In the genomic region with DNA sequence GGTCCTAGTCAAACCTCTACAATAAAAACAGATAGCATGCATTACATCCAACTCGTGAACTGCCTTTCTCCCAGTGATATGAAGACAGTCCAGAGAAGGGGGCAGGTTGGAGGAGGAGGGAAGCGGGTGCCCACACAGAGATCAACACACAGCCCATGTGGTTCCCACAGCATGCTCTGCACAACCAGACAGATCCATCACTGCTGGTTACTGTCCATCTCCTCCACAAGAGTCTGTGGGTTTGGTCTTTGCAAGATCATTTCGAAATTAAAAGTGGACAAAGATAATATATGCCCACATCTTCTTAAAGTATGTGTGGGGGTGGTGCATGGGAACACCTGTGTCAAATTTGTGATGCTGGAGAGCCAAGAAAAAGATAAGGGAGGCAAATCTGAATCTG, we compare ENCODE assay signal across 22 cellular contexts.
"Had no signal": no experiment of that assay in that cellular context is flagged by ENCODE, and none has a peak within 500 bp of the region (broad histone marks: within the 10 kb centered on the region; RNA-seq: fewer than 3 reads in every experiment).

No MANE protein-coding gene starts in this region.

- DNase-seq: activated CD4-positive, alpha-beta memory T cell treated with anti-CD3 and anti-CD28 coated beads, Interleukin-2, amount 10 ng/mL, durations not matched to agents 7 days and 5 days; activated CD4-positive, alpha-beta T cell treated with anti-CD3 and anti-CD28 coated beads for 1 hour; activated CD4-positive, alpha-beta T cell treated with anti-CD3 and anti-CD28 coated beads for 4 hours; activated CD4-positive, alpha-beta T cell treated with anti-CD3 and anti-CD28 coated beads, Interleukin-2, amount 10 ng/mL, durations not matched to agents 7 days and 5 days; activated CD4-positive, alpha-beta T cell treated with anti-CD3 and anti-CD28 coated beads, Interleukin-2, amount 50 U/mL, for 4 hours; activated effector memory CD4-positive, alpha-beta T cell treated with Interleukin-2 at 50 U/mL for 16 hours; activated gamma-delta T cell treated with Interleukin-2 at 50 U/mL for 16 hours; activated naive CD4-positive, alpha-beta T cell treated with anti-CD3 and anti-CD28 coated beads, Interleukin-2, amount 50 U/mL, for 16 hours; activated naive CD4-positive, alpha-beta T cell treated with Interleukin-2 at 50 U/mL for 16 hours; activated T-cell treated with anti-CD3 and anti-CD28 coated beads, Interleukin-2, amount 50 U/mL, for 4 hours; central memory CD4-positive, alpha-beta T cell; cerebellar nuclear complex; colonic mucosa; effector CD8-positive, alpha-beta T cell; esophagus squamous epithelium; foreskin melanocyte; heart right ventricle; T-helper 2 cell had no signal

- H3K36me3 Mint-ChIP-seq: brain had no signal

- H3K27ac Mint-ChIP-seq: activated CD4-positive, alpha-beta memory T cell treated with anti-CD3 and anti-CD28 coated beads, Interleukin-2, amount 10 ng/mL, durations not matched to agents 7 days and 5 days; activated CD4-positive, alpha-beta T cell treated with anti-CD3 and anti-CD28 coated beads, Interleukin-2, amount 10 ng/mL, durations not matched to agents 7 days and 5 days; activated naive CD8-positive, alpha-beta T cell; activated T-helper 17 cell treated with anti-CD3 and anti-CD28 coated beads, Interleukin-2, amount 50 U/mL, for 72 hours; brain had no signal

- H3K4me3 Mint-ChIP-seq: activated CD4-positive, alpha-beta memory T cell treated with anti-CD3 and anti-CD28 coated beads, Interleukin-2, amount 10 ng/mL, durations not matched to agents 7 days and 5 days; activated CD4-positive, alpha-beta T cell treated with anti-CD3 and anti-CD28 coated beads, Interleukin-2, amount 10 ng/mL, durations not matched to agents 7 days and 5 days; activated naive CD8-positive, alpha-beta T cell; activated T-cell treated with anti-CD3 and anti-CD28 coated beads, Interleukin-2, amount 50 U/mL, for 4 hours; activated T-helper 17 cell treated with anti-CD3 and anti-CD28 coated beads, Interleukin-2, amount 50 U/mL, for 72 hours; brain had no signal

- ATAC-seq: activated T-cell treated with anti-CD3 and anti-CD28 coated beads, Interleukin-2, amount 50 U/mL, for 4 hours; activated T-helper 17 cell treated with anti-CD3 and anti-CD28 coated beads, Interleukin-2, amount 50 U/mL, for 72 hours; gastroesophageal sphincter; heart right ventricle had no signal

- H3K9me3 Mint-ChIP-seq: activated CD4-positive, alpha-beta memory T cell treated with anti-CD3 and anti-CD28 coated beads, Interleukin-2, amount 10 ng/mL, durations not matched to agents 7 days and 5 days; activated CD4-positive, alpha-beta T cell treated with anti-CD3 and anti-CD28 coated beads, Interleukin-2, amount 10 ng/mL, durations not matched to agents 7 days and 5 days; activated T-cell treated with anti-CD3 and anti-CD28 coated beads, Interleukin-2, amount 50 U/mL, for 4 hours; activated T-helper 17 cell treated with anti-CD3 and anti-CD28 coated beads, Interleukin-2, amount 50 U/mL, for 72 hours; brain had no signal

- H3K27me3 Mint-ChIP-seq: activated CD4-positive, alpha-beta memory T cell treated with anti-CD3 and anti-CD28 coated beads, Interleukin-2, amount 10 ng/mL, durations not matched to agents 7 days and 5 days; activated CD4-positive, alpha-beta T cell treated with anti-CD3 and anti-CD28 coated beads, Interleukin-2, amount 10 ng/mL, durations not matched to agents 7 days and 5 days; activated naive CD8-positive, alpha-beta T cell; activated T-helper 17 cell treated with anti-CD3 and anti-CD28 coated beads, Interleukin-2, amount 50 U/mL, for 72 hours had no signal
